1 cellular context compared by ENCODE assay signal in genomic region chr2:167749641-167750040, GRCh38.
TF ChIP-seq lines count a peak whose summit lies in the region.

No MANE protein-coding gene starts in this region.

TF ChIP-seq in GM23338, 12 proteins besides CTCF, POLR2A, EP300 and RAD21 (continued from another document):
- TF ChIP-seq, protein P1, sequence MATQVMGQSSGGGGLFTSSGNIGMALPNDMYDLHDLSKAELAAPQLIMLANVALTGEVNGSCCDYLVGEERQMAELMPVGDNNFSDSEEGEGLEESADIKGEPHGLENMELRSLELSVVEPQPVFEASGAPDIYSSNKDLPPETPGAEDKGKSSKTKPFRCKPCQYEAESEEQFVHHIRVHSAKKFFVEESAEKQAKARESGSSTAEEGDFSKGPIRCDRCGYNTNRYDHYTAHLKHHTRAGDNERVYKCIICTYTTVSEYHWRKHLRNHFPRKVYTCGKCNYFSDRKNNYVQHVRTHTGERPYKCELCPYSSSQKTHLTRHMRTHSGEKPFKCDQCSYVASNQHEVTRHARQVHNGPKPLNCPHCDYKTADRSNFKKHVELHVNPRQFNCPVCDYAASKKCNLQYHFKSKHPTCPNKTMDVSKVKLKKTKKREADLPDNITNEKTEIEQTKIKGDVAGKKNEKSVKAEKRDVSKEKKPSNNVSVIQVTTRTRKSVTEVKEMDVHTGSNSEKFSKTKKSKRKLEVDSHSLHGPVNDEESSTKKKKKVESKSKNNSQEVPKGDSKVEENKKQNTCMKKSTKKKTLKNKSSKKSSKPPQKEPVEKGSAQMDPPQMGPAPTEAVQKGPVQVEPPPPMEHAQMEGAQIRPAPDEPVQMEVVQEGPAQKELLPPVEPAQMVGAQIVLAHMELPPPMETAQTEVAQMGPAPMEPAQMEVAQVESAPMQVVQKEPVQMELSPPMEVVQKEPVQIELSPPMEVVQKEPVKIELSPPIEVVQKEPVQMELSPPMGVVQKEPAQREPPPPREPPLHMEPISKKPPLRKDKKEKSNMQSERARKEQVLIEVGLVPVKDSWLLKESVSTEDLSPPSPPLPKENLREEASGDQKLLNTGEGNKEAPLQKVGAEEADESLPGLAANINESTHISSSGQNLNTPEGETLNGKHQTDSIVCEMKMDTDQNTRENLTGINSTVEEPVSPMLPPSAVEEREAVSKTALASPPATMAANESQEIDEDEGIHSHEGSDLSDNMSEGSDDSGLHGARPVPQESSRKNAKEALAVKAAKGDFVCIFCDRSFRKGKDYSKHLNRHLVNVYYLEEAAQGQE (IDR thresholded peaks at IDR 0.05; ENCODE audit: unreplicated experiment) = no peak
- TF ChIP-seq JUNB (IDR thresholded peaks at IDR 0.05; ENCODE audit: unreplicated experiment) = no peak
- no peak for TF ChIP-seq ZNF331 (CRISPR knock-in tag; IDR thresholded peaks at IDR 0.05; ENCODE audit: low read depth)
- TF ChIP-seq CREB1 (CRISPR knock-in tag; IDR thresholded peaks at IDR 0.05; ENCODE audit: low read depth) = no peak
- no peak for TF ChIP-seq POLR2AphosphoS5 (IDR thresholded peaks at IDR 0.05; ENCODE audit: low read depth)
- no peak for TF ChIP-seq ZNF114 (CRISPR knock-in tag; IDR thresholded peaks at IDR 0.05)
TF ChIP-seq in GM23338: peak in this region for 0.
